Comparison of ENCODE assay signal across 30 cellular contexts in genomic region chr12:21998782-21999181, GRCh38. TPM values are rescaled to one million over a fixed set of nuclear protein-coding genes. Genes with fewer than 3 reads are reported as not detected.
"Had no signal": no experiment of that assay in that cellular context is flagged by ENCODE, and none has a peak within 500 bp of the region (broad histone marks: within the 10 kb centered on the region; RNA-seq: fewer than 3 reads in every experiment).

No MANE protein-coding gene starts in this region.

- H3K4me1 ChIP-seq: parathyroid adenoma, psoas muscle, right lobe of liver, sigmoid colon, spleen, suprapubic skin, testis, tibial artery, upper lobe of left lung, vagina had no signal

- H3K9me3 ChIP-seq: neutrophil, psoas muscle, right lobe of liver, sigmoid colon, spleen, suprapubic skin, testis, tibial artery, upper lobe of left lung, vagina had no signal

- H3K9ac ChIP-seq: parathyroid adenoma had no signal

- ATAC-seq: naive thymus-derived CD8-positive, alpha-beta T cell; natural killer cell treated with Interleukin-12 subunit alpha and Interleukin-12 subunit beta and Interleukin-15 and Interleukin-18, amount 100 ng/mL, for 72 hours; psoas muscle; right lobe of liver; stimulated activated memory B cell treated with anti-CD40 and anti-IgM and Interleukin-4, amounts not matched to agents 10 μg/mL and 1 μg/mL and 100 μg/mL, for 72 hours; stimulated activated naive CD8-positive, alpha-beta T cell treated with anti-CD3 and anti-CD28 coated beads, Interleukin-15, amount 100 ng/mL, for 72 hours; stimulated activated naive CD8-positive, alpha-beta T cell treated with anti-CD3 and anti-CD28 coated beads, Interleukin-15, Interleukin-2, amounts not matched to agents 100 U/mL and 50 U/mL, for 24 hours had no signal

- H3K36me3 ChIP-seq: neutrophil, right lobe of liver, sigmoid colon, spleen, suprapubic skin, tibial artery, upper lobe of left lung, vagina had no signal

- H3K4me3 ChIP-seq: psoas muscle, right lobe of liver, sigmoid colon, skin epidermis, smooth muscle cell, spleen, suprapubic skin, testis, tibial artery, upper lobe of left lung, vagina had no signal

- H3K27ac ChIP-seq: neutrophil, parathyroid adenoma, psoas muscle, right lobe of liver, sigmoid colon, skin epidermis, spleen, suprapubic skin, testis, tibial artery, upper lobe of left lung, vagina had no signal

- DNase-seq: naive B cell; naive thymus-derived CD8-positive, alpha-beta T cell; nephron progenitor cell; nucleus accumbens; posterior cingulate gyrus; psoas muscle; right lobe of liver; sigmoid colon; spleen; stimulated activated CD4-positive, alpha-beta T cell treated with anti-CD3 and anti-CD28 coated beads, Interleukin-12 subunit alpha, Interleukin-12 subunit beta, amount 100 ng/mL, for 4 hours; stimulated activated CD4-positive, alpha-beta T cell treated with anti-CD3 and anti-CD28 coated beads, Interleukin-1b, Interleukin-23, amount 100 ng/mL, for 48 hours; stimulated activated CD4-positive, alpha-beta T cell treated with anti-CD3 and anti-CD28 coated beads, Interleukin-4, amount 100 ng/mL, for 1 hour; stimulated activated CD4-positive, alpha-beta T cell treated with anti-CD3 and anti-CD28 coated beads, Interleukin-4, amount 100 ng/mL, for 4 hours; stimulated activated CD8-positive, alpha-beta memory T cell treated with anti-CD3 and anti-CD28 coated beads, Interleukin-4, amount 100 ng/mL, for 48 hours; stimulated activated naive CD4-positive, alpha-beta T cell; stimulated activated naive CD8-positive, alpha-beta T cell treated with anti-CD3 and anti-CD28 coated beads, Interleukin-15, amount 100 ng/mL, for 72 hours; stimulated activated naive CD8-positive, alpha-beta T cell treated with anti-CD3 and anti-CD28 coated beads, Interleukin-15, Interleukin-2, amounts not matched to agents 100 U/mL and 50 U/mL, for 24 hours; substantia nigra; testis; tibial artery; trophoblast cell; upper lobe of left lung had no signal

- H3K27me3 ChIP-seq: neutrophil, right lobe of liver, sigmoid colon, spleen, suprapubic skin, testis, tibial artery, upper lobe of left lung, vagina had no signal

RNA-seq across cellular contexts. Expression of gene ABCC9, which starts 57.6 kb away (rescaled TPM):
- total RNA-seq: naive thymus-derived CD8-positive, alpha-beta T cell; natural killer cell treated with Interleukin-12 subunit alpha and Interleukin-12 subunit beta and Interleukin-15 and Interleukin-18, amount 100 ng/mL, for 72 hours had no signal
- polyA plus RNA-seq: naive thymus-derived CD8-positive, alpha-beta T cell; smooth muscle cell had no signal
